ENCODE assay signal across 8 cellular contexts in the genomic region with DNA sequence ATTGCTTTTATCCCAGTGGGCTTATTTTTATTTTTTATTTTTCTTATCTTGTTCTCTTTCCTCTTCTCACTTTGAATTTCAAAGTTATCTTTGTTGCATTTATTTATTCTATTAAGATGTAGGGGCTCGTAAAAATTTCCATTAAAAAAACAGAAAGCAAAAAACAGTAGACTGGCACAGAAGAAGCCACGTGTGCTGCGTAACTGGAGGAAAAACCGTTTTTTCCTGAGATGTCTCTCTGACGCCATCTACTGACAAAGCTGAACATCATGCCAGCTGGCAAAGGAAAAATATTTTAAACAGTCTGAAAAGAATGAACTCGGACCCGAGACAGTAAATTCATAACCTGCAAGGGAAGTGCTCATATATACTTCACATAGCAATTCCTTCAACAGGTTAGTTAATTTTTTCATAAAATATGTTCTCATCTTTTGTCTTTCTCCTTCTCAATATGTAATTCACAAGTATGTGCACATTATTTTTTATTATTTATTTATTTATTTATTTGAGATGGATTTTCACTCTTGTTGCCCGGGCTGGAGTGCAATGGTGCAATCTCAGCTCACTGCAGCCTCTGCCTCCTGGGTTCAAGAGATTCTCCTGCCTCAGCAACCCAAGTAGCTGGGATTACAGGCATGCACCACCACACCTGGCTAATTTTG. TPM values are rescaled to one million over a fixed set of nuclear protein-coding genes. Genes with fewer than 3 reads are reported as not detected.
DNase-seq lines count a peak whose midpoint lies in the region; ATAC-seq and TF ChIP-seq lines count a peak whose summit lies in the region.

No MANE protein-coding gene starts in this region.

- TF ChIP-seq CTCF in glutamatergic neuron (IDR thresholded peaks at IDR 0.05; ENCODE audit: partially characterized antibody, unreplicated experiment) = peak; percentile 64

- H3K27ac Mint-ChIP-seq in IgD-negative memory B cell = no peak overlapping the region
- peak overlapping the region; percentile 86 for H3K27ac Mint-ChIP-seq in activated naive CD4-positive, alpha-beta T cell treated with anti-CD3 and anti-CD28 coated beads, Interleukin-2, amount 50 U/mL, for 24 hours
- H3K27ac Mint-ChIP-seq in glutamatergic neuron (ENCODE audit: unreplicated experiment) = no peak overlapping the region

- ATAC-seq in GM21528 (IDR thresholded peaks at IDR 0.05; ENCODE audit: low FRiP score, unreplicated experiment) = peak; percentile 82

- no peaks in the 10 kb centered on the region for H3K36me3 Mint-ChIP-seq in IgD-negative memory B cell
- no peaks in the 10 kb centered on the region for H3K36me3 Mint-ChIP-seq in activated naive CD4-positive, alpha-beta T cell treated with anti-CD3 and anti-CD28 coated beads, Interleukin-2, amount 50 U/mL, for 24 hours
- H3K36me3 Mint-ChIP-seq in glutamatergic neuron (ENCODE audit: unreplicated experiment) = no peaks in the 10 kb centered on the region

- DNase-seq in GF-D8 (lab: John Stamatoyannopoulos, UW) = peak; percentile 59
- DNase-seq in NOMO-1 (lab: John Stamatoyannopoulos, UW; ENCODE audit: unreplicated experiment in 2 of 2) = peak; percentile 47 to 88
- no peak for DNase-seq in glutamatergic neuron
- peak; percentile 70 for DNase-seq in renal cortical epithelial cell (ENCODE audit: low read depth)
- DNase-seq in activated effector memory CD4-positive, alpha-beta T cell treated with anti-CD3 and anti-CD28 coated beads, Interleukin-2, amount 50 U/mL, for 16 hours = no peak

- peaks cover 3 to 5% (median 3%) of the 10 kb centered on the region in 3 donors for H3K4me1 Mint-ChIP-seq in IgD-negative memory B cell
- peaks cover 5% of the 10 kb centered on the region for H3K4me1 Mint-ChIP-seq in activated naive CD4-positive, alpha-beta T cell treated with anti-CD3 and anti-CD28 coated beads, Interleukin-2, amount 50 U/mL, for 24 hours
- H3K4me1 Mint-ChIP-seq in glutamatergic neuron (ENCODE audit: low read depth, unreplicated experiment) = no peaks in the 10 kb centered on the region

- H3K4me3 Mint-ChIP-seq in IgD-negative memory B cell = peak overlapping the region in 3 of 4 donors; percentile 62 to 88 (median 87)
- peak overlapping the region; percentile 87 for H3K4me3 Mint-ChIP-seq in activated naive CD4-positive, alpha-beta T cell treated with anti-CD3 and anti-CD28 coated beads, Interleukin-2, amount 50 U/mL, for 24 hours
- no peak overlapping the region for H3K4me3 Mint-ChIP-seq in glutamatergic neuron (ENCODE audit: unreplicated experiment)

- H3K9me3 Mint-ChIP-seq in IgD-negative memory B cell (peaks cover 0 to 9% (median 3%) of the 10 kb centered on the region in 3 donors), glutamatergic neuron (ENCODE audit: unreplicated experiment) (no peaks in the 10 kb centered on the region)
- H3K9me3 Mint-ChIP-seq in activated naive CD4-positive, alpha-beta T cell treated with anti-CD3 and anti-CD28 coated beads, Interleukin-2, amount 50 U/mL, for 24 hours = no peaks in the 10 kb centered on the region

- H3K27me3 Mint-ChIP-seq in IgD-negative memory B cell (no peaks in the 10 kb centered on the region), glutamatergic neuron (ENCODE audit: unreplicated experiment) (peaks cover 2% of the 10 kb centered on the region)
- no peaks in the 10 kb centered on the region for H3K27me3 Mint-ChIP-seq in activated naive CD4-positive, alpha-beta T cell treated with anti-CD3 and anti-CD28 coated beads, Interleukin-2, amount 50 U/mL, for 24 hours

RNA-seq across cellular contexts. Expression of gene MFSD1, which starts 10.5 kb away (rescaled TPM):
- polyA plus RNA-seq in IgD-negative memory B cell = 66.6 TPM
- total RNA-seq in glutamatergic neuron (ENCODE audit: unreplicated experiment) (26.6 TPM), renal cortical epithelial cell (97.6 and 98.1 TPM in 2 replicates)

RNA-seq across cellular contexts. Expression of gene RARRES1, which starts 59.1 kb away (rescaled TPM):
- polyA plus RNA-seq in IgD-negative memory B cell = 0.28 TPM
- total RNA-seq in glutamatergic neuron (ENCODE audit: unreplicated experiment) = 1.7 TPM
- 7.8 and 27.5 TPM in 2 replicates for total RNA-seq in renal cortical epithelial cell

Comparison
In these comparisons a context has a peak if more than half of its experiments do, and no peak if none do; other contexts are left out.
1. DNase-seq: peak in GF-D8 (single experiment), NOMO-1 (2 of 2) and renal cortical epithelial cell (single experiment); none in glutamatergic neuron (single experiment) and activated effector memory CD4-positive, alpha-beta T cell treated with anti-CD3 and anti-CD28 coated beads, Interleukin-2, amount 50 U/mL, for 16 hours (single experiment).